13 cellular contexts compared by ENCODE assay signal in genomic region chr5:35104550-35104949, GRCh38. TPM values are rescaled to one million over a fixed set of nuclear protein-coding genes. Genes with fewer than 3 reads are reported as not detected.
"Had no signal": no experiment of that assay in that cellular context is flagged by ENCODE, and none has a peak within 500 bp of the region (broad histone marks: within the 10 kb centered on the region; RNA-seq: fewer than 3 reads in every experiment).

No MANE protein-coding gene starts in this region.

RNA-seq across cellular contexts. Expression of gene AGXT2, which starts 56.8 kb away (rescaled TPM):
- total RNA-seq: activated CD4-positive, alpha-beta memory T cell treated with anti-CD3 and anti-CD28 coated beads, Interleukin-2, amount 10 ng/mL, durations not matched to agents 7 days and 5 days; activated CD4-positive, alpha-beta T cell treated with anti-CD3 and anti-CD28 coated beads, Interleukin-2, amount 10 ng/mL, durations not matched to agents 7 days and 5 days; activated naive CD4-positive, alpha-beta T cell treated with anti-CD3 and anti-CD28 coated beads, Interleukin-2, amount 50 U/mL, for 72 hours; activated naive CD8-positive, alpha-beta T cell treated with anti-CD3 and anti-CD28 coated beads, Interleukin-2, amount 10 ng/mL, durations not matched to agents 7 days and 5 days; activated T-cell treated with anti-CD3 and anti-CD28 coated beads, Interleukin-2, amount 50 U/mL, for 72 hours; ascending aorta; breast epithelium; cardiac muscle cell; dorsolateral prefrontal cortex; esophagus muscularis mucosa; foreskin keratinocyte; heart left ventricle; T-helper 1 cell treated with Interleukin-12 subunit alpha and Interleukin-12 subunit beta and Interleukin-4 antibody, amounts not matched to agents 30 ng/mL and 1 ng/mL, for 36 hours had no signal
- polyA plus RNA-seq: cardiac muscle cell, foreskin keratinocyte, heart left ventricle had no signal
